Comparison of ENCODE assay signal across 9 cellular contexts in the genomic region with DNA sequence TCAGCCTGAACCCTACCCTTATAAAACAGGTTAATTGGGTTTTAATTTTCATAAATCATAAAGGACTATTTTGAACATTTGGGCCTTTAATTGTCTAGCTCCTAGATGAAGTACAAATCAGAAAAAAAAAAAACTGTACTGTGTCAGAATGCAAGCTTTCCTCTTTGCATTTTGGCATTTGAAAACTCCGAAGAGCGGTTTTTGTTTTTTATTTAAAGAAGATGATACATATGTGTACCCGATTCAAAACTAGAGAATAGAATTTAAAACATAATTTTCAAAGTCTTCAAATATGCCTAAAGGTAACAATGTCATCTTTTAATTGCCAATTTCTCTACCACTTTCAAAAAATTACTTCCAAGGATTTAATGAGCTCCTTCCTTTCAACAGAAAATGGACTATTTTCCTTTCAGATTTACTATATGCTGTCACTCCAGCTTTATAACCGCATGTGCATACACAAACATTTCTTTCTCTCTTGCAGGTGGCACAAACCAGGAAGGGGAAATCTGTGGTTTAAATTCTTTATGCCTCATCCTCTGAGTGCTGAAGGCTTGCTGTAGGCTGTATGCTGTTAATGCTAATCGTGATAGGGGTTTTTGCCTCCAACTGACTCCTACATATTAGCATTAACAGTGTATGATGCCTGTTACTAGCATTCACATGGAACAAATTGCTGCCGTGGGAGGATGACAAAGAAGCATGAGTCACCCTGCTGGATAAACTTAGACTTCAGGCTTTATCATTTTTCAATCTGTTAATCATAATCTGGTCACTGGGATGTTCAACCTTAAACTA. TPM values are rescaled to one million over a fixed set of nuclear protein-coding genes. Genes with fewer than 3 reads are reported as not detected.
A peak's percentile ranks its signal among the peaks of the same experiment; 100 is the strongest.
DNase-seq lines count a peak whose midpoint lies in the region; ATAC-seq and TF ChIP-seq lines count a peak whose summit lies in the region.
"Had no signal": no experiment of that assay in that cellular context is flagged by ENCODE, and none has a peak within 500 bp of the region (broad histone marks: within the 10 kb centered on the region; RNA-seq: fewer than 3 reads in every experiment).

No MANE protein-coding gene starts in this region.

- H3K9ac ChIP-seq in mesenchymal stem cell (ENCODE audit: low read length): peak overlapping the region; percentile 59

- H3K9me3 Mint-ChIP-seq in activated naive CD8-positive, alpha-beta T cell treated with anti-CD3 and anti-CD28 coated beads for 36 hours: peaks cover 1% of the 10 kb centered on the region

- H3K4me1 Mint-ChIP-seq in activated naive CD8-positive, alpha-beta T cell treated with anti-CD3 and anti-CD28 coated beads for 36 hours: peaks cover 79% of the 10 kb centered on the region

- H3K4me2 ChIP-seq in mesenchymal stem cell (ENCODE audit: low read length, poor library complexity, severe bottlenecking): no peak overlapping the region

- H3K79me1 ChIP-seq in mesenchymal stem cell (replicated peaks; ENCODE audit: low read length, poor library complexity, severe bottlenecking): peaks cover 9% of the 10 kb centered on the region

- H3K4me3 ChIP-seq in mesenchymal stem cell (ENCODE audit: insufficient read depth in 1 of 2, low read depth in 1 of 2, low read length in 2 of 2): peak overlapping the region in 1 of 2 experiments; percentile 5
- H3K4me3 ChIP-seq: cardiac muscle cell had no signal

- H3K27me3 ChIP-seq in mesenchymal stem cell (ENCODE audit: control insufficient read depth in 1 of 2, insufficient read depth in 1 of 2, low read length in 2 of 2): no peaks in the 10 kb centered on the region
- H3K27me3 ChIP-seq: cardiac muscle cell had no signal

- peaks cover 3% of the 10 kb centered on the region for H3K4me1 ChIP-seq in mesenchymal stem cell (ENCODE audit: control insufficient read depth, insufficient read depth, low read depth, low read length)

- H4K8ac ChIP-seq in mesenchymal stem cell (ENCODE audit: low read length): no peak overlapping the region

- no peak overlapping the region for H4K91ac ChIP-seq in mesenchymal stem cell (ENCODE audit: low read length)

- H2AFZ ChIP-seq in mesenchymal stem cell (ENCODE audit: low read depth, low read length): no peak overlapping the region

- H3K23ac ChIP-seq in mesenchymal stem cell (ENCODE audit: low read length in 2 of 2): no peak overlapping the region

- H2BK5ac ChIP-seq in mesenchymal stem cell (ENCODE audit: low read depth, low read length, poor library complexity, severe bottlenecking): no peak overlapping the region

- H3K9me3 ChIP-seq in mesenchymal stem cell (ENCODE audit: control insufficient read depth, low read length): no peaks in the 10 kb centered on the region

- ATAC-seq in HG02642 (IDR thresholded peaks at IDR 0.05; ENCODE audit: poor library complexity, unreplicated experiment) (peak; percentile 22), HG02571 (IDR thresholded peaks at IDR 0.05; ENCODE audit: unreplicated experiment) (no peak), left lobe of liver (no peak)

- peaks cover 47% of the 10 kb centered on the region for H3K27me3 Mint-ChIP-seq in activated naive CD8-positive, alpha-beta T cell treated with anti-CD3 and anti-CD28 coated beads for 36 hours

- 100% methylated on average over 1 of the region's 6 CpGs for WGBS in mesenchymal stem cell

- H2BK12ac ChIP-seq in mesenchymal stem cell (ENCODE audit: low read length in 2 of 2): no peak overlapping the region

- H3K36me3 ChIP-seq in mesenchymal stem cell (ENCODE audit: control insufficient read depth in 1 of 2, insufficient read depth in 2 of 2, low read depth in 1 of 2, low read length in 2 of 2): peaks cover 0 to 14% of the 10 kb centered on the region in 2 experiments
- H3K36me3 ChIP-seq: cardiac muscle cell had no signal

- peak; percentile 56 for TF ChIP-seq POLR2A in GM15510 (IDR thresholded peaks at IDR 0.05; ENCODE audit: borderline replicate concordance, extremely low read depth, insufficient read length)

- H3K36me3 Mint-ChIP-seq in activated naive CD8-positive, alpha-beta T cell treated with anti-CD3 and anti-CD28 coated beads for 36 hours: peaks cover 83% of the 10 kb centered on the region

- peak overlapping the region; percentile 98 for H3K27ac Mint-ChIP-seq in activated naive CD8-positive, alpha-beta T cell treated with anti-CD3 and anti-CD28 coated beads for 36 hours

- H3K27ac ChIP-seq in mesenchymal stem cell (ENCODE audit: low read length, poor library complexity, severe bottlenecking): peak overlapping the region; percentile 84
- H3K27ac ChIP-seq: cardiac muscle cell had no signal

- H3K4ac ChIP-seq in mesenchymal stem cell (ENCODE audit: low read depth in 1 of 2, low read length in 2 of 2): no peak overlapping the region

- H3K18ac ChIP-seq in mesenchymal stem cell (ENCODE audit: low read depth in 1 of 2, low read length in 2 of 2): no peak overlapping the region

- peak overlapping the region; percentile 83 for H3K4me3 Mint-ChIP-seq in activated naive CD8-positive, alpha-beta T cell treated with anti-CD3 and anti-CD28 coated beads for 36 hours

- H3K14ac ChIP-seq in mesenchymal stem cell (ENCODE audit: low read length in 2 of 2): no peak overlapping the region

- no peak overlapping the region for H2BK120ac ChIP-seq in mesenchymal stem cell (ENCODE audit: low read depth, low read length)

- H2AK5ac ChIP-seq in mesenchymal stem cell (ENCODE audit: low read length, severe bottlenecking): no peak overlapping the region

- no peak overlapping the region for H2BK15ac ChIP-seq in mesenchymal stem cell (ENCODE audit: low read depth, poor library complexity, severe bottlenecking)

- DNase-seq in RPMI7951 (ENCODE audit: low read depth) (peak; percentile 96), mesenchymal stem cell (peak; percentile 93), NCI-H187 (lab: John Stamatoyannopoulos, UW) (no peak), left lobe of liver (ENCODE audit: low spot score) (no peak)
- peak; percentile 67 for DNase-seq in activated naive CD8-positive, alpha-beta T cell treated with anti-CD3 and anti-CD28 coated beads for 36 hours

RNA-seq across cellular contexts. Expression of a gene that starts 33.7 kb away (rescaled TPM):
- 68.1 and 80.5 TPM in 2 replicates for total RNA-seq in RPMI7951 (2014; rRNA removed; shearing (Covaris generic))
- total RNA-seq in activated naive CD8-positive, alpha-beta T cell treated with anti-CD3 and anti-CD28 coated beads for 36 hours: 10 to 100 TPM; 86.1 to 86.2 TPM
- 25.8 TPM for polyA plus RNA-seq in mesenchymal stem cell (2013, experiment 1 of 2)
- polyA plus RNA-seq in mesenchymal stem cell (2013, experiment 2 of 2): 27.0 TPM
- total RNA-seq in left lobe of liver: 17.4 TPM

Comparison
In these comparisons a context has a peak if more than half of its experiments do, and no peak if none do; other contexts are left out.
1. DNase-seq: peak in RPMI7951 (single experiment), activated naive CD8-positive, alpha-beta T cell treated with anti-CD3 and anti-CD28 coated beads for 36 hours (single experiment) and mesenchymal stem cell (single experiment); none in NCI-H187 (0 of 2) and left lobe of liver (single experiment).